9 cellular contexts compared by ENCODE assay signal in the genomic region with DNA sequence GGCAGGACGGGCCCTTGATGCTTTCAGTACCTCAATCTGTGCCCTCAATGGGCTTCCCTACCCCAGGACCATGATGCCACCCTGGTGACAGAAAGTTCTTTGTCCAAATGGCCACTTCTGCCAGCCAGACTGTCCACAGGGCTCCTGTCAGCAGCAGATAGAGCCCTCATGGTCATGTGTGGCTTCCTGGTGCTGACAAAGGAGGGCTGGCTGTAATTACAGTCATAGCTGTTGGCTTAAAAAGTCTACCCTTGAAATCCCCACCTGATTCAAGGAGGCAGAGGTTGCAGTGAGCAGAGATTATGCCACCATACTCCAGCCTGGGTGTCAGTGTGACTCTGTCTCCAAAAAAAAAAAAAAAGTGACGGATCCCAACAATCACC. TPM values are rescaled to one million over a fixed set of nuclear protein-coding genes. Genes with fewer than 3 reads are reported as not detected.
DNase-seq lines count a peak whose midpoint lies in the region; TF ChIP-seq lines count a peak whose summit lies in the region.
"Had no signal": no experiment of that assay in that cellular context is flagged by ENCODE, and none has a peak within 500 bp of the region (broad histone marks: within the 10 kb centered on the region; RNA-seq: fewer than 3 reads in every experiment).

No MANE protein-coding gene starts in this region.

- no peaks in the 10 kb centered on the region for H3K9me3 ChIP-seq in CD4-positive, alpha-beta memory T cell (ENCODE audit: control insufficient read depth in 1 of 2, low read length in 2 of 2)
- no peaks in the 10 kb centered on the region for H3K9me3 ChIP-seq in breast epithelium
- peaks cover 3% of the 10 kb centered on the region for H3K9me3 ChIP-seq in trophoblast cell (ENCODE audit: insufficient read depth, low read depth, low read length)

- peak overlapping the region; percentile 81 for H2BK5ac ChIP-seq in trophoblast cell (ENCODE audit: low read depth, low read length, poor library complexity)

- H4K12ac ChIP-seq in trophoblast cell (ENCODE audit: low read depth, low read length) = no peak overlapping the region

- H3K27me3 ChIP-seq in CD4-positive, alpha-beta memory T cell (ENCODE audit: insufficient read depth, low read length) = no peaks in the 10 kb centered on the region
- H3K27me3 ChIP-seq in breast epithelium (no peaks in the 10 kb centered on the region), trophoblast cell (ENCODE audit: insufficient read depth, low read length) (no peaks in the 10 kb centered on the region)

- no peak for DNase-seq in CD4-positive, alpha-beta memory T cell
- DNase-seq in M059J (ENCODE audit: low read depth) = peak; percentile 56
- no peak for DNase-seq in breast epithelium (ENCODE audit: low spot score in 2 of 2)
- no peak for DNase-seq in trophoblast cell
- no peak for DNase-seq in NCI-H510A treated with DMSO at 0.1 percent for 48 hours (lab: John Stamatoyannopoulos, UW)
- DNase-seq in NCI-H446 (lab: John Stamatoyannopoulos, UW) = no peak
- no peak for DNase-seq in pons (ENCODE audit: low spot score)
- no peak for DNase-seq in SKM-1 (lab: John Stamatoyannopoulos, UW; ENCODE audit: unreplicated experiment)
- DNase-seq: NCI-H526 treated with DMSO at 0.1 percent for 48 hours had no signal

- H3K36me3 Mint-ChIP-seq in CD4-positive, alpha-beta memory T cell = peaks cover 28 to 58% of the 10 kb centered on the region in 2 donors

- H4K8ac ChIP-seq in trophoblast cell (ENCODE audit: low read depth, low read length) = peak overlapping the region; percentile 15

- peak overlapping the region; percentile 40 to 86 (median 73) for H3K4me3 Mint-ChIP-seq in CD4-positive, alpha-beta memory T cell

- H3K79me1 ChIP-seq in trophoblast cell (ENCODE audit: low read length) = peaks cover 27% of the 10 kb centered on the region

- H3K18ac ChIP-seq in trophoblast cell (ENCODE audit: low read length) = peak overlapping the region; percentile 63

- no CpG with 5 or more reads among the region's 2 CpGs for WGBS in trophoblast cell (ENCODE audit: extremely low coverage, insufficient coverage, insufficient read length)

- CTCF ChIA-PET in CD4-positive, alpha-beta memory T cell (lab: Charles Lee; ENCODE audit: partially characterized antibody) = interaction anchor here (1.6 kb wide), 1 partner anchor 33 kb away, joined by 7 read pairs; no protein-coding TSS in a partner anchor

- no peak for TF ChIP-seq CTCF in breast epithelium (IDR thresholded peaks at IDR 0.05)

- peak overlapping the region; percentile 28 for H3K4me2 ChIP-seq in trophoblast cell (ENCODE audit: low read length)

- no peak for TF ChIP-seq POLR2A in breast epithelium (IDR thresholded peaks at IDR 0.05)

- H3K4me1 Mint-ChIP-seq in CD4-positive, alpha-beta memory T cell = peaks cover 26 to 69% (median 50%) of the 10 kb centered on the region in 4 donors

- no peak overlapping the region for H3K4me3 ChIP-seq in CD4-positive, alpha-beta memory T cell (ENCODE audit: low read length in 2 of 2)
- H3K4me3 ChIP-seq in breast epithelium (no peak overlapping the region), trophoblast cell (ENCODE audit: low read depth, low read length) (no peak overlapping the region)

- peak overlapping the region; percentile 24 for H2AFZ ChIP-seq in trophoblast cell (ENCODE audit: insufficient read depth, low read length, poor library complexity)

- intact Hi-C loops in CD4-positive, alpha-beta memory T cell (cut with micrococcal nuclease) = no loop called here
- intact Hi-C loops in breast epithelium (cut with DNase I; ENCODE audit: low total_unique reads) = no loop called here

- peak overlapping the region; percentile 87 for H4K91ac ChIP-seq in trophoblast cell (ENCODE audit: low read depth, low read length)

- peak overlapping the region; percentile 16 for H2AK5ac ChIP-seq in trophoblast cell (ENCODE audit: low read length)

- H3K9ac ChIP-seq in trophoblast cell (ENCODE audit: low read length) = no peak overlapping the region

- no peak overlapping the region for H3K23ac ChIP-seq in trophoblast cell (ENCODE audit: low read length)

- H3K9me3 Mint-ChIP-seq in CD4-positive, alpha-beta memory T cell = no peaks in the 10 kb centered on the region

- peak overlapping the region; percentile 92 for H3K27ac ChIP-seq in CD4-positive, alpha-beta memory T cell (ENCODE audit: low read depth, low read length)
- H3K27ac ChIP-seq in breast epithelium (peak overlapping the region; percentile 57 to 82), trophoblast cell (ENCODE audit: low read depth, low read length) (peak overlapping the region; percentile 88)

- H3K4me1 ChIP-seq in CD4-positive, alpha-beta memory T cell (ENCODE audit: insufficient read depth, low read length) = peaks cover 58% of the 10 kb centered on the region
- H3K4me1 ChIP-seq in breast epithelium (no peaks in the 10 kb centered on the region), trophoblast cell (ENCODE audit: control insufficient read depth in 1 of 2, insufficient read depth in 2 of 2, low read length in 2 of 2) (peaks cover 26 to 39% of the 10 kb centered on the region in 2 experiments)

- no peaks in the 10 kb centered on the region for H3K27me3 Mint-ChIP-seq in CD4-positive, alpha-beta memory T cell

- H2BK120ac ChIP-seq in trophoblast cell (ENCODE audit: insufficient read depth, low read length, poor library complexity) = peak overlapping the region; percentile 28

- POLR2A ChIA-PET in CD4-positive, alpha-beta memory T cell (lab: Charles Lee; ENCODE audit: partially characterized antibody) = interaction anchor here (0.8 to 7.3 kb wide), 8 partner anchors 9 to 376 kb away, joined by 3 to 129 read pairs (median 4); a partner anchor contains a TSS

- H2BK12ac ChIP-seq in trophoblast cell (ENCODE audit: low read length) = peak overlapping the region; percentile 58

- H3K27ac Mint-ChIP-seq in CD4-positive, alpha-beta memory T cell = peak overlapping the region; percentile 53 to 100 (median 89)

- H3K14ac ChIP-seq in trophoblast cell (ENCODE audit: low read length) = peak overlapping the region; percentile 74

- H3K36me3 ChIP-seq in CD4-positive, alpha-beta memory T cell (ENCODE audit: insufficient read depth, low read length) = peaks cover 37% of the 10 kb centered on the region
- H3K36me3 ChIP-seq in breast epithelium (no peaks in the 10 kb centered on the region), trophoblast cell (ENCODE audit: control insufficient read depth in 1 of 2, insufficient read depth in 2 of 2, low read length in 2 of 2) (peaks cover 0 to 5% of the 10 kb centered on the region in 2 experiments)

- H3K4ac ChIP-seq in trophoblast cell (ENCODE audit: low read depth, low read length) = peak overlapping the region; percentile 13

- peaks cover 2% of the 10 kb centered on the region for H3K79me2 ChIP-seq in trophoblast cell (ENCODE audit: control insufficient read depth, insufficient read depth, low read length, poor library complexity)

RNA-seq across cellular contexts. Expression of a gene that starts 3.3 kb away (rescaled TPM):
- total RNA-seq in CD4-positive, alpha-beta memory T cell = 100 to 1,000 TPM in 1 of 2 experiments, 10 to 100 TPM in 1; 95.0 to 101 TPM
- 100 to 1,000 TPM; 118 to 127 TPM for polyA plus RNA-seq in CD4-positive, alpha-beta memory T cell
- 2.5 and 4.1 TPM in 2 replicates for total RNA-seq in M059J (2014; rRNA removed; shearing (Covaris generic))
- total RNA-seq in breast epithelium = 10 to 100 TPM in 2 of 3 donors, 1 to 10 TPM in 1; 6.6 to 14.2 (median 11.3) TPM
- 202 and 233 TPM in 2 replicates for polyA plus RNA-seq in trophoblast cell (2013)

RNA-seq across cellular contexts. Expression of a gene that starts 37.8 kb away (rescaled TPM):
- total RNA-seq in CD4-positive, alpha-beta memory T cell = 100 to 1,000 TPM; 523 to 560 TPM
- polyA plus RNA-seq in CD4-positive, alpha-beta memory T cell = 1,000 to 10,000 TPM; 1,629 to 1,970 TPM
- 1,843 and 2,251 TPM in 2 replicates for total RNA-seq in M059J (2014; rRNA removed; shearing (Covaris generic))
- total RNA-seq in breast epithelium = 100 to 1,000 TPM; 735 to 835 (median 828) TPM
- polyA plus RNA-seq in trophoblast cell (2013) = 2,269 and 2,298 TPM in 2 replicates

Comparison
In these comparisons a context has a peak if more than half of its experiments do, and no peak if none do; other contexts are left out.
1. RNA of a gene that starts 3.3 kb away (total RNA-seq): 95.0 to 101 TPM in CD4-positive, alpha-beta memory T cell; 6.6 to 14.2 TPM in breast epithelium and 2.5 to 4.1 TPM in M059J; every median in the first group is over 4 times any median in the second.
2. Peak in every context shown above with its lines, with median percentiles within 50 percentile points of each other: H3K27ac ChIP-seq.